In the genomic region with DNA sequence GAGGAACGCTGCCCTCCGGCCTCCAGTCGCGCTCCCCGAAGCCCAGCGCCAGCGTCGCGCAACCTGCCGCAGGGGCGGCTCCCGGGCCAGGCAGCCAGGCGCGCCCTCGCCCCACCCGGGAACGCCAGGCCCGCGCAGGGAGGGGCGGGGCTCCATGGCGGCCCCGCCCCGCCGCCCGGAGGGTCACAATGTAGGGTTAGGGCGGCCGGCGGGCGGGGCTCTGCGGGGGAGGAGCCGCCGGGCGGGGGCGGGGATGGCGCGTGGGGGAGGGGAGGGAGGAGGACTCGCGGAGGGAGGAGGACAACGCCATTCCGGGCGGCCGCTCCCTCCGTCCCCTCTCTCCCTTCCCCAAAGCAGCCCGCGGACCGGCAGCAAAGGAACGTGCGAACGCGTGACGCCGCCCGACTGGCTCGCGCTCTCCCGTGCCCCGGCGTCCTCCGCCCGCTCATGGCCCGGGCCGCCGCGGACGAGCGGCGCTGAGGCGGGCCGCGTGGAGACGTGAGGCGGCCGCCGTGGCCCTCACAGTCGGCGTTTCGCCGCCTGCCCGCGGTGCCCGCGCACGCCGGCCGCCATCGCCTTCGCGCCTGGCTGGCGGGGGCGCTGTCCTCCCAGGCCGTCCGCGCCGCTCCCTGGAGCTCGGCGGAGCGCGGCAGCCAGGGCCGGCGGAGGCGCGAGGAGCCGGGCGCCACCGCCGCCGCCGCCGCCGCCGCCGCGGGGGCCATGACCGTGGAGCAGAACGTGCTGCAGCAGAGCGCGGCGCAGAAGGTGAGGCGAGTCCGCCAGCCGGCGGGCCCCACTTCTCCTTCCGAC, we compare ENCODE assay signal across 8 cellular contexts. TPM values are rescaled to one million over a fixed set of nuclear protein-coding genes. Genes with fewer than 3 reads are reported as not detected.
DNase-seq lines count a peak whose midpoint lies in the region; ATAC-seq and TF ChIP-seq lines count a peak whose summit lies in the region.

A gene with protein sequence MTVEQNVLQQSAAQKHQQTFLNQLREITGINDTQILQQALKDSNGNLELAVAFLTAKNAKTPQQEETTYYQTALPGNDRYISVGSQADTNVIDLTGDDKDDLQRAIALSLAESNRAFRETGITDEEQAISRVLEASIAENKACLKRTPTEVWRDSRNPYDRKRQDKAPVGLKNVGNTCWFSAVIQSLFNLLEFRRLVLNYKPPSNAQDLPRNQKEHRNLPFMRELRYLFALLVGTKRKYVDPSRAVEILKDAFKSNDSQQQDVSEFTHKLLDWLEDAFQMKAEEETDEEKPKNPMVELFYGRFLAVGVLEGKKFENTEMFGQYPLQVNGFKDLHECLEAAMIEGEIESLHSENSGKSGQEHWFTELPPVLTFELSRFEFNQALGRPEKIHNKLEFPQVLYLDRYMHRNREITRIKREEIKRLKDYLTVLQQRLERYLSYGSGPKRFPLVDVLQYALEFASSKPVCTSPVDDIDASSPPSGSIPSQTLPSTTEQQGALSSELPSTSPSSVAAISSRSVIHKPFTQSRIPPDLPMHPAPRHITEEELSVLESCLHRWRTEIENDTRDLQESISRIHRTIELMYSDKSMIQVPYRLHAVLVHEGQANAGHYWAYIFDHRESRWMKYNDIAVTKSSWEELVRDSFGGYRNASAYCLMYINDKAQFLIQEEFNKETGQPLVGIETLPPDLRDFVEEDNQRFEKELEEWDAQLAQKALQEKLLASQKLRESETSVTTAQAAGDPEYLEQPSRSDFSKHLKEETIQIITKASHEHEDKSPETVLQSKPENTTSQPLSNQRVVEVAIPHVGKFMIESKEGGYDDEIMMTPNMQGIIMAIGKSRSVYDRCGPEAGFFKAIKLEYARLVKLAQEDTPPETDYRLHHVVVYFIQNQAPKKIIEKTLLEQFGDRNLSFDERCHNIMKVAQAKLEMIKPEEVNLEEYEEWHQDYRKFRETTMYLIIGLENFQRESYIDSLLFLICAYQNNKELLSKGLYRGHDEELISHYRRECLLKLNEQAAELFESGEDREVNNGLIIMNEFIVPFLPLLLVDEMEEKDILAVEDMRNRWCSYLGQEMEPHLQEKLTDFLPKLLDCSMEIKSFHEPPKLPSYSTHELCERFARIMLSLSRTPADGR (plus strand): TSS at position 309 of the 810 bp plus-strand sequence. CDS start 412 bp downstream, at position 721.

- peak within 1 kb of the TSS; percentile 92 for H3K27ac Mint-ChIP-seq in activated naive CD8-positive, alpha-beta T cell treated with anti-CD3 and anti-CD28 coated beads, Interleukin-2, amount 50 U/mL, for 24 hours
- peak within 1 kb of the TSS; percentile 97 for H3K27ac Mint-ChIP-seq in type B pancreatic cell

- no peaks in the 10 kb centered on the region for H3K36me3 Mint-ChIP-seq in activated naive CD8-positive, alpha-beta T cell treated with anti-CD3 and anti-CD28 coated beads, Interleukin-2, amount 50 U/mL, for 24 hours (ENCODE audit: low read depth)
- peaks cover 5% of the 10 kb centered on the region for H3K36me3 Mint-ChIP-seq in type B pancreatic cell

- H3K27me3 Mint-ChIP-seq in activated naive CD8-positive, alpha-beta T cell treated with anti-CD3 and anti-CD28 coated beads, Interleukin-2, amount 50 U/mL, for 24 hours, result peaks cover 2% of the 10 kb centered on the region
- no peaks in the 10 kb centered on the region for H3K27me3 Mint-ChIP-seq in type B pancreatic cell

- peak; percentile 22 for DNase-seq in GM12864 (ENCODE audit: low read depth)
- peak; percentile 49 for DNase-seq in NCI-H1092 (lab: John Stamatoyannopoulos, UW)
- DNase-seq in T follicular helper cell (ENCODE audit: low read depth), result peak; percentile 87
- peak; percentile 82 for DNase-seq in activated naive CD8-positive, alpha-beta T cell treated with anti-CD3 and anti-CD28 coated beads, Interleukin-2, amount 50 U/mL, for 24 hours
- DNase-seq in cardiac septum (ENCODE audit: low spot score), result peak; percentile 97
- DNase-seq in posterior cingulate gyrus, result peak; percentile 75 to 97 (median 80)
- peak; percentile 89 for DNase-seq in type B pancreatic cell (ENCODE audit: extremely low spot score, unreplicated experiment)

- no peaks in the 10 kb centered on the region for H3K9me3 Mint-ChIP-seq in activated naive CD8-positive, alpha-beta T cell treated with anti-CD3 and anti-CD28 coated beads, Interleukin-2, amount 50 U/mL, for 24 hours
- no peaks in the 10 kb centered on the region for H3K9me3 Mint-ChIP-seq in type B pancreatic cell

- ATAC-seq in HG02588 (IDR thresholded peaks at IDR 0.05; ENCODE audit: unreplicated experiment), result peak; percentile 81
- ATAC-seq in activated naive CD8-positive, alpha-beta T cell treated with anti-CD3 and anti-CD28 coated beads, Interleukin-2, amount 50 U/mL, for 24 hours, result peak; percentile 82

- peaks cover 35% of the 10 kb centered on the region for H3K4me1 Mint-ChIP-seq in activated naive CD8-positive, alpha-beta T cell treated with anti-CD3 and anti-CD28 coated beads, Interleukin-2, amount 50 U/mL, for 24 hours
- peaks cover 22% of the 10 kb centered on the region for H3K4me1 Mint-ChIP-seq in type B pancreatic cell (ENCODE audit: unreplicated experiment)

- intact Hi-C loops in cardiac septum (cut with DNase I) (loop anchor here (5.0 kb wide), 1 partner anchor 97 kb away; no protein-coding TSS in a partner anchor), posterior cingulate gyrus (cut with DNase I) (loop anchor here (2.0 kb wide), 1 partner anchor 1347 kb away; a partner anchor contains a TSS)

- no peak for TF ChIP-seq CTCF in GM12864 (IDR thresholded peaks at IDR 0.05; ENCODE audit: low read depth, low read length, missing control alignments)
- TF ChIP-seq CTCF in type B pancreatic cell (conservative IDR thresholded peaks at IDR 0.05), result no peak

- peak within 1 kb of the TSS; percentile 77 for H3K4me3 ChIP-seq in GM12864 (ENCODE audit: low read depth, low read length)

- peak within 1 kb of the TSS; percentile 94 for H3K4me3 Mint-ChIP-seq in activated naive CD8-positive, alpha-beta T cell treated with anti-CD3 and anti-CD28 coated beads, Interleukin-2, amount 50 U/mL, for 24 hours
- H3K4me3 Mint-ChIP-seq in type B pancreatic cell, result peak within 1 kb of the TSS; percentile 97

RNA-seq across cellular contexts. Expression of the gene that starts here (rescaled TPM):
- total RNA-seq in cardiac septum (45.7 TPM), type B pancreatic cell (ENCODE audit: low replicate concordance) (49.9 and 52.0 TPM in 2 replicates)

Comparison
In these comparisons a context has a peak if more than half of its experiments do, and no peak if none do; other contexts are left out.
1. Peak in every context shown above with its lines: DNase-seq, ATAC-seq and H3K4me3 ChIP-seq.
2. DNase-seq: peak in every context shown above with its lines; median percentile 97 in cardiac septum; 89 in type B pancreatic cell; 87 in T follicular helper cell; 82 in activated naive CD8-positive, alpha-beta T cell treated with anti-CD3 and anti-CD28 coated beads, Interleukin-2, amount 50 U/mL, for 24 hours; 80 in posterior cingulate gyrus; 49 in NCI-H1092; 22 in GM12864.